In the genomic region with DNA sequence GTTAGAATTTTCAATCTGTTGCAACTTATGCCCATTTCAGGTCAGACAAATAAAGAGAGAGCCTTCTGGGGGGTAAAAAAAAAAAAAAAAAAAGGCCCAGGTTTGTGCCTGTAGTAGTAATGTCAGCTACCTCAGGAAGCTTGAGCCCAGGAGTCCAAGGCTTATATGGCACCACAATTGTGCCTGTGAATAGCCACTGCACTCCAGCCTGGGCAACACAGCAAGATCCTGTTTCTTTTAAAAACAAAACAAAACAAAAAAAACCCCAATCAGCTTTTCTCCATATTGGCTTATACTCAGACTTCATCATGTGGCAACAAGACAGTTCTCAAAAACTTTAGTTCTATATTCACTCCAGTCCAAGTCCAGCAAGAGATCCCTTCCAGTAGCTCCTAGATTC, we compare ENCODE assay signal across 17 cellular contexts. TPM values are rescaled to one million over a fixed set of nuclear protein-coding genes. Genes with fewer than 3 reads are reported as not detected.
DNase-seq lines count a peak whose midpoint lies in the region; ATAC-seq, FAIRE-seq and TF ChIP-seq lines count a peak whose summit lies in the region.
"Had no signal": no experiment of that assay in that cellular context is flagged by ENCODE, and none has a peak within 500 bp of the region (broad histone marks: within the 10 kb centered on the region; RNA-seq: fewer than 3 reads in every experiment).

No MANE protein-coding gene starts in this region.

- FAIRE-seq in astrocyte (lab: Jason Lieb, UNC) (no peak), keratinocyte (lab: Jason Lieb, UNC) (no peak)

- peaks cover 17% of the 10 kb centered on the region for H3K4me1 ChIP-seq in astrocyte (ENCODE audit: insufficient read depth, low read length)
- H3K4me1 ChIP-seq in keratinocyte (ENCODE audit: control insufficient read depth, extremely low read depth, insufficient read depth, low read length): peaks cover 49% of the 10 kb centered on the region
- H3K4me1 ChIP-seq in smooth muscle cell (ENCODE audit: low read depth): no peaks in the 10 kb centered on the region
- peaks cover 1% of the 10 kb centered on the region for H3K4me1 ChIP-seq in A673 (ENCODE audit: insufficient read depth, low read length, poor library complexity, severe bottlenecking)
- H3K4me1 ChIP-seq: colonic mucosa had no signal

- H3K9ac ChIP-seq in astrocyte (ENCODE audit: low read length) (peak overlapping the region; percentile 46), keratinocyte (ENCODE audit: control insufficient read depth, extremely low read depth, insufficient read depth, low read length) (peak overlapping the region; percentile 26), smooth muscle cell (ENCODE audit: low read depth) (no peak overlapping the region)

- BruUV-seq in A673 (replicated peaks; lab: Mats Ljungman, UMichigan): no TSS peak

- no peak overlapping the region for H3K27ac Mint-ChIP-seq in astrocyte (ENCODE audit: unreplicated experiment)
- H3K27ac Mint-ChIP-seq: activated T-helper 2 cell treated with anti-CD3 and anti-CD28 coated beads, Interferon-gamma antibody, Interleukin-2, Interleukin-4, amounts not matched to agents 10 μg/mL and 5 μg/mL and 100 μg/mL, durations not matched to agents 14 hours and 24 hours and 36 hours had no signal

- DNase-seq in AG04450 (ENCODE audit: low read depth, low spot score) (no peak), astrocyte (ENCODE audit: low read depth) (no peak), keratinocyte (ENCODE audit: low read depth, low spot score) (no peak), smooth muscle cell (lab: John Stamatoyannopoulos, UW; ENCODE audit: unreplicated experiment) (no peak), AG20443 (ENCODE audit: low spot score) (no peak), NCI-H446 (lab: John Stamatoyannopoulos, UW) (no peak), A673 (ENCODE audit: low spot score) (no peak)
- DNase-seq: colonic mucosa; DMS 273 treated with DMSO at 0.1 percent for 48 hours; hippocampal formation; left colon; naive thymus-derived CD8-positive, alpha-beta T cell; NCI-H82; stimulated activated CD4-positive, alpha-beta T cell treated with anti-CD3 and anti-CD28 coated beads, Interleukin-1b, Interleukin-23, amount 100 ng/mL, for 48 hours; T-helper 1 cell had no signal

- H3F3A ChIP-seq in smooth muscle cell (ENCODE audit: low read depth): no peaks in the 10 kb centered on the region

- TF ChIP-seq CTCF in AG04450 (IDR thresholded peaks at IDR 0.05; ENCODE audit: low read depth, low read length) (no peak), astrocyte (IDR thresholded peaks at IDR 0.05; ENCODE audit: insufficient read depth, low read depth, low read length) (no peak), keratinocyte (optimal IDR thresholded peaks at IDR 0.05 in 1 of 3, IDR thresholded peaks at IDR 0.05 in 1 of 3, conservative IDR thresholded peaks at IDR 0.05 in 1 of 3; ENCODE audit: extremely low read depth in 1 of 3, insufficient read depth in 2 of 3, low read length in 3 of 3) (no peak), smooth muscle cell (IDR thresholded peaks at IDR 0.05; ENCODE audit: borderline replicate concordance, insufficient read depth, poor library complexity, severe bottlenecking) (no peak), A673 (conservative IDR thresholded peaks at IDR 0.05; ENCODE audit: low read depth, low read length) (no peak)

- ATAC-seq in HG03045 (IDR thresholded peaks at IDR 0.05; ENCODE audit: unreplicated experiment): no peak
- ATAC-seq: left colon; naive thymus-derived CD8-positive, alpha-beta T cell had no signal

- H3K4me1 Mint-ChIP-seq in astrocyte (ENCODE audit: low read depth, unreplicated experiment): peaks cover 25% of the 10 kb centered on the region

- H2AFZ ChIP-seq in astrocyte (ENCODE audit: low read depth, low read length) (no peak overlapping the region), keratinocyte (ENCODE audit: control insufficient read depth, low read length) (no peak overlapping the region), smooth muscle cell (ENCODE audit: low read depth) (no peak overlapping the region)

- H3K4me3 ChIP-seq in AG04450 (ENCODE audit: low read depth, low read length) (no peak overlapping the region), astrocyte (ENCODE audit: insufficient read depth, low read depth, low read length) (no peak overlapping the region), keratinocyte (ENCODE audit: control insufficient read depth in 2 of 3, extremely low read depth in 1 of 3, insufficient read depth in 2 of 3, low read depth in 1 of 3, low read length in 3 of 3) (no peak overlapping the region), smooth muscle cell (no peak overlapping the region), A673 (ENCODE audit: low read depth, low read length, poor library complexity, severe bottlenecking) (no peak overlapping the region)
- H3K4me3 ChIP-seq: colonic mucosa had no signal

- CTCF ChIA-PET in AG04450 (lab: Charles Lee): interaction anchor here (0.6 to 1.1 kb wide), 2 partner anchors 17 to 224 kb away, joined by 3 to 8 read pairs; no protein-coding TSS in a partner anchor
- CTCF ChIA-PET in A673 (lab: Charles Lee): no interaction called here

- peaks cover 3% of the 10 kb centered on the region for H4K20me1 ChIP-seq in astrocyte (ENCODE audit: insufficient read depth, low read length)
- H4K20me1 ChIP-seq in keratinocyte (ENCODE audit: control insufficient read depth, extremely low read depth, insufficient read depth, low read length): no peaks in the 10 kb centered on the region
- peaks cover 9% of the 10 kb centered on the region for H4K20me1 ChIP-seq in smooth muscle cell (ENCODE audit: low read depth)

- POLR2A ChIA-PET in AG04450 (lab: Yijun Ruan, JAX): interaction anchor here (0.6 to 1.2 kb wide), 3 partner anchors 9 to 190 kb away, joined by 5 to 6 read pairs (median 5); partner anchors contain the start of genes EPM2AIP1, LRRFIP2 and MLH1
- POLR2A ChIA-PET in A673 (lab: Charles Lee; ENCODE audit: low non-redundant PET): no interaction called here

- dilution Hi-C loops in keratinocyte (cut with MboI; ENCODE audit: extremely low pct_ligation_motif_present, low sequenced_read_pairs): no loop called here

- H3K4me3 Mint-ChIP-seq in astrocyte (ENCODE audit: unreplicated experiment): no peak overlapping the region
- H3K4me3 Mint-ChIP-seq: naive thymus-derived CD8-positive, alpha-beta T cell had no signal

- H3K9me3 ChIP-seq in AG04450 (ENCODE audit: control insufficient read depth, insufficient read depth, low read length) (no peaks in the 10 kb centered on the region; the same call in 1 of the 2 replicates), astrocyte (ENCODE audit: insufficient read depth, low read depth, low read length) (no peaks in the 10 kb centered on the region), keratinocyte (ENCODE audit: control insufficient read depth, low read depth, low read length) (no peaks in the 10 kb centered on the region), smooth muscle cell (replicated peaks; ENCODE audit: low read depth) (no peaks in the 10 kb centered on the region), A673 (ENCODE audit: low read depth, low read length, poor library complexity, severe bottlenecking) (no peaks in the 10 kb centered on the region)
- H3K9me3 ChIP-seq: colonic mucosa had no signal

- peak overlapping the region; percentile 67 for H3K4me2 ChIP-seq in astrocyte (ENCODE audit: low read length)
- peak overlapping the region; percentile 42 for H3K4me2 ChIP-seq in keratinocyte (ENCODE audit: control insufficient read depth, extremely low read depth, insufficient read depth, low read depth, low read length)
- no peak overlapping the region for H3K4me2 ChIP-seq in smooth muscle cell

- H3K79me2 ChIP-seq in astrocyte (ENCODE audit: insufficient read depth, low read length) (peaks cover 36% of the 10 kb centered on the region), keratinocyte (ENCODE audit: control insufficient read depth, insufficient read depth, low read length) (peaks cover 25% of the 10 kb centered on the region), smooth muscle cell (ENCODE audit: low read depth) (peaks cover 23% of the 10 kb centered on the region)

- peak overlapping the region; percentile 66 for H3K27ac ChIP-seq in AG04450 (ENCODE audit: low read depth, low read length)
- H3K27ac ChIP-seq in astrocyte (ENCODE audit: low read depth, low read length): peak overlapping the region; percentile 87
- peak overlapping the region; percentile 83 for H3K27ac ChIP-seq in keratinocyte (ENCODE audit: control insufficient read depth, insufficient read depth, low read length)
- H3K27ac ChIP-seq in smooth muscle cell (ENCODE audit: low read depth): peak overlapping the region; percentile 73
- no peak overlapping the region for H3K27ac ChIP-seq in A673 (ENCODE audit: low read depth, low read length, poor library complexity, severe bottlenecking)
- H3K27ac ChIP-seq: colonic mucosa had no signal

- peaks cover 3% of the 10 kb centered on the region for H3K36me3 Mint-ChIP-seq in astrocyte (ENCODE audit: low read depth, unreplicated experiment)

- H3K27me3 ChIP-seq in AG04450 (ENCODE audit: control insufficient read depth, insufficient read depth, low read length) (no peaks in the 10 kb centered on the region), astrocyte (ENCODE audit: insufficient read depth, low read length) (no peaks in the 10 kb centered on the region), keratinocyte (ENCODE audit: control insufficient read depth, extremely low read depth, insufficient read depth, low read length) (no peaks in the 10 kb centered on the region), smooth muscle cell (ENCODE audit: low read depth) (no peaks in the 10 kb centered on the region), A673 (replicated peaks; ENCODE audit: insufficient read depth, low read depth, low read length, poor library complexity) (no peaks in the 10 kb centered on the region)
- H3K27me3 ChIP-seq: colonic mucosa had no signal

- no peaks in the 10 kb centered on the region for H3K36me3 ChIP-seq in astrocyte (ENCODE audit: insufficient read depth, low read length)
- peaks cover 1 to 3% of the 10 kb centered on the region in 2 experiments for H3K36me3 ChIP-seq in keratinocyte (ENCODE audit: control insufficient read depth in 2 of 2, extremely low read depth in 1 of 2, insufficient read depth in 2 of 2, low read length in 2 of 2)
- H3K36me3 ChIP-seq in smooth muscle cell (ENCODE audit: low read depth): no peaks in the 10 kb centered on the region
- H3K36me3 ChIP-seq in A673 (ENCODE audit: insufficient read depth, low read length, poor library complexity, severe bottlenecking): no peaks in the 10 kb centered on the region
- H3K36me3 ChIP-seq: colonic mucosa had no signal

- no peaks in the 10 kb centered on the region for H3K9me3 Mint-ChIP-seq in astrocyte (ENCODE audit: unreplicated experiment)
- H3K9me3 Mint-ChIP-seq: activated T-helper 2 cell treated with anti-CD3 and anti-CD28 coated beads, Interferon-gamma antibody, Interleukin-2, Interleukin-4, amounts not matched to agents 10 μg/mL and 5 μg/mL and 100 μg/mL, durations not matched to agents 14 hours and 24 hours and 36 hours; naive thymus-derived CD8-positive, alpha-beta T cell had no signal

- no peaks in the 10 kb centered on the region for H3K9me1 ChIP-seq in keratinocyte (ENCODE audit: control insufficient read depth, extremely low read depth, insufficient read depth, low read length)

- intact Hi-C loops in A673 (cut with micrococcal nuclease; ENCODE audit: unreplicated experiment): no loop called here

- no peaks in the 10 kb centered on the region for H3K27me3 Mint-ChIP-seq in astrocyte (ENCODE audit: low read depth, unreplicated experiment)
- H3K27me3 Mint-ChIP-seq: naive thymus-derived CD8-positive, alpha-beta T cell had no signal

RNA-seq across cellular contexts. Expression of gene LRRFIP2, which starts 8.4 kb away (rescaled TPM):
- polyA plus RNA-seq in AG04450 (2011; rRNA removed) (40.8 and 52.7 TPM in 2 replicates), keratinocyte (40.9 to 70.3 TPM (median 57.8 TPM) in 3 replicates), smooth muscle cell (25.6 and 36.0 TPM in 2 replicates)
- polyA minus RNA-seq in AG04450 (2011; rRNA and poly(A)+ RNA removed): 25.0 and 32.4 TPM in 2 replicates
- total RNA-seq in astrocyte (62.0 and 62.4 TPM in 2 replicates), smooth muscle cell (34.6 and 44.2 TPM in 2 replicates), A673 (2021) (40.2 and 41.6 TPM in 2 replicates)
- polyA plus RNA-seq in keratinocyte (2011; ENCODE audit: low read depth): 391 TPM
- polyA plus RNA-seq in keratinocyte (2011; cell fraction: cytosol; rRNA removed): 55.5 and 69.8 TPM in 2 replicates
- 54.5 and 81.0 TPM in 2 replicates for polyA plus RNA-seq in keratinocyte (2011; cell fraction: nucleus; rRNA removed)
- 58.7 and 85.4 TPM in 2 replicates for polyA plus RNA-seq in keratinocyte (2012; ENCODE audit: low replicate concordance)
- 9.4 to 62.4 TPM (median 24.3 TPM) in 3 replicates for polyA minus RNA-seq in keratinocyte
- polyA minus RNA-seq in keratinocyte (2011; cell fraction: cytosol; rRNA and poly(A)+ RNA removed): 31.3 TPM
- 89.6 and 133 TPM in 2 replicates for polyA minus RNA-seq in keratinocyte (2011; cell fraction: nucleus; rRNA and poly(A)+ RNA removed)
